In the genomic region with DNA sequence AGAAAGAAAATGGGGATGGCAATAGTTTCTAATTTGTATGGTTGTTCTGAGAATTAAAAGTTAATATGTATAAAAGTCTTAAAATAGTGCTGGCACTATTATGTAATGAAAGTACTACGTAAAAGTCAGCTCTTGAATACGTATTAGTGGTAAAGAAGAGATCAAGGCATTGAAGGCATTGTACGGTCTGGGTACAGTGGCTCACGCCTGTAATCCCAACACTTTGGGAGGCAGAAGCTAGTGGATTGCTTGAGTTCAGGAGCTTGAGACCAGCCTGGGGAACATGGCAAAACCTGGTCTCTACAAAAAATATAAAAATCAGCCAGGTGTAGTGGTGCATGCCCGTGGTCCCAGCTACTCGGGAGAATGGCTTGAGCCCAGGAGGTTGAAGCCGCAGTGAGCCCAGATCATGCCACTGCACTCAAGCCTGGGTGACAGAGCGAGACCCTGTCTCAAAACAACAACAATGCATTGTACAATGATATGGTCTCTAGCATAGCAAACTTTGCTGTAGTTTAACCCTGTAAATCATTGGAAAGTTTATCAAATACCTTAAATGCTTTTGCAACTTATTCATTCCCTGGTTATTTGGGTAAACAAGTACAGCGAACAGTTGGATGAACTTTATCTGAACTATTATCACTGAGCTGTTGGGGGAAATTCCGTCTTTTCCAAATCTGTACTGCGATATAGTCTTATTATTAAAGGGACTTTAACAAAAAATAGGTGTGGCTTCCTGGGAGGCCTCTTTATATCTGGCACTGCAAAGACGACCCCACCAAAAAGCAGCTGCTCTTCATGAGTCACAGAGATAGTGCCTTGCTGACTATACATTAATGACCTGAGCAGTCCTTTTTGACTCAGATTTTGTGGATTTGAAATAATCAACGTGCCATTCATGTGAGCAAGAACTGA, we compare ENCODE assay signal across 14 cellular contexts.
A peak's percentile ranks its signal among the peaks of the same experiment; 100 is the strongest.
DNase-seq lines count a peak whose midpoint lies in the region; ATAC-seq and TF ChIP-seq lines count a peak whose summit lies in the region.
"Had no signal": no experiment of that assay in that cellular context is flagged by ENCODE, and none has a peak within 500 bp of the region (broad histone marks: within the 10 kb centered on the region; RNA-seq: fewer than 3 reads in every experiment).

No MANE protein-coding gene starts in this region.

- no peak for ATAC-seq in GM19395 (IDR thresholded peaks at IDR 0.05; ENCODE audit: unreplicated experiment)
- ATAC-seq in activated naive CD8-positive, alpha-beta T cell treated with anti-CD3 and anti-CD28 coated beads, Interleukin-2, amount 50 U/mL, for 24 hours: no peak
- ATAC-seq: gastroesophageal sphincter had no signal

- H3K4me1 ChIP-seq in Caco-2: peaks cover 52% of the 10 kb centered on the region

- H3K36me3 ChIP-seq in Caco-2 (ENCODE audit: control insufficient read depth, insufficient read depth, low read length): no peaks in the 10 kb centered on the region
- H3K36me3 ChIP-seq: gastroesophageal sphincter, thoracic aorta had no signal

- H3K27me3 ChIP-seq in Caco-2 (replicated peaks; ENCODE audit: control insufficient read depth, insufficient read depth, low read length): no peaks in the 10 kb centered on the region
- H3K27me3 ChIP-seq: gastroesophageal sphincter had no signal

- H3K4me3 Mint-ChIP-seq in Caco-2 (ENCODE audit: unreplicated experiment) (peak overlapping the region; percentile 43), osteocyte (ENCODE audit: unreplicated experiment) (no peak overlapping the region)
- no peak overlapping the region for H3K4me3 Mint-ChIP-seq in activated naive CD8-positive, alpha-beta T cell treated with anti-CD3 and anti-CD28 coated beads, Interleukin-2, amount 50 U/mL, for 24 hours
- H3K4me3 Mint-ChIP-seq: activated CD4-positive, alpha-beta T cell treated with anti-CD3 and anti-CD28 coated beads, Interleukin-2, amount 10 ng/mL, durations not matched to agents 7 days and 5 days; naive B cell had no signal

- no peak for TF ChIP-seq POLR2A in erythroblast (IDR thresholded peaks at IDR 0.05; ENCODE audit: low read length)

- TF ChIP-seq CTCF in Caco-2 (IDR thresholded peaks at IDR 0.05; ENCODE audit: insufficient read depth in 1 of 2, low read depth in 1 of 2, low read length in 1 of 2, severe bottlenecking in 1 of 2, unreplicated experiment in 1 of 2) (no peak), osteocyte (IDR thresholded peaks at IDR 0.05) (no peak)

- CTCF ChIA-PET in Caco-2 (lab: Charles Lee): no interaction called here

- H3K27me3 Mint-ChIP-seq in Caco-2 (ENCODE audit: insufficient read depth, unreplicated experiment) (no peaks in the 10 kb centered on the region), osteocyte (ENCODE audit: unreplicated experiment) (no peaks in the 10 kb centered on the region)
- H3K27me3 Mint-ChIP-seq in activated naive CD8-positive, alpha-beta T cell treated with anti-CD3 and anti-CD28 coated beads, Interleukin-2, amount 50 U/mL, for 24 hours: no peaks in the 10 kb centered on the region

- intact Hi-C loops in Caco-2 (cut with micrococcal nuclease; ENCODE audit: unreplicated experiment): no loop called here

- BruUV-seq in Caco-2 (replicated peaks; lab: Mats Ljungman, UMichigan): no TSS peak

- no peaks in the 10 kb centered on the region for H3K36me3 Mint-ChIP-seq in Caco-2 (ENCODE audit: insufficient read depth, unreplicated experiment)
- H3K36me3 Mint-ChIP-seq in osteocyte (ENCODE audit: unreplicated experiment): no peaks in the 10 kb centered on the region
- H3K36me3 Mint-ChIP-seq in activated naive CD8-positive, alpha-beta T cell treated with anti-CD3 and anti-CD28 coated beads, Interleukin-2, amount 50 U/mL, for 24 hours (ENCODE audit: low read depth): no peaks in the 10 kb centered on the region

- H3K4me1 Mint-ChIP-seq in Caco-2 (ENCODE audit: low read depth, unreplicated experiment): no peaks in the 10 kb centered on the region
- H3K4me1 Mint-ChIP-seq in osteocyte (ENCODE audit: unreplicated experiment): peaks cover 4% of the 10 kb centered on the region
- H3K4me1 Mint-ChIP-seq in activated naive CD8-positive, alpha-beta T cell treated with anti-CD3 and anti-CD28 coated beads, Interleukin-2, amount 50 U/mL, for 24 hours: no peaks in the 10 kb centered on the region
- H3K4me1 Mint-ChIP-seq: naive B cell had no signal

- H3K27ac Mint-ChIP-seq in Caco-2 (ENCODE audit: unreplicated experiment): peak overlapping the region; percentile 55
- H3K27ac Mint-ChIP-seq in osteocyte (ENCODE audit: unreplicated experiment): no peak overlapping the region
- H3K27ac Mint-ChIP-seq in activated naive CD8-positive, alpha-beta T cell treated with anti-CD3 and anti-CD28 coated beads, Interleukin-2, amount 50 U/mL, for 24 hours: no peak overlapping the region
- H3K27ac Mint-ChIP-seq: activated CD4-positive, alpha-beta T cell treated with anti-CD3 and anti-CD28 coated beads, Interleukin-2, amount 10 ng/mL, durations not matched to agents 7 days and 5 days; naive B cell had no signal

- POLR2A ChIA-PET in Caco-2 (lab: Charles Lee): no interaction called here

- H3K9me3 Mint-ChIP-seq in Caco-2 (ENCODE audit: unreplicated experiment) (peaks cover 15% of the 10 kb centered on the region), osteocyte (ENCODE audit: unreplicated experiment) (peaks cover 8% of the 10 kb centered on the region)
- peaks cover 7% of the 10 kb centered on the region for H3K9me3 Mint-ChIP-seq in activated naive CD8-positive, alpha-beta T cell treated with anti-CD3 and anti-CD28 coated beads, Interleukin-2, amount 50 U/mL, for 24 hours

- DNase-seq in Caco-2 (no peak), RPMI7951 (ENCODE audit: low read depth) (peak; percentile 75), erythroblast (lab: John Stamatoyannopoulos, UW) (peak; percentile 12 to 16), osteocyte (ENCODE audit: extremely low spot score, unreplicated experiment) (peak; percentile 34), NK-92 (lab: John Stamatoyannopoulos, UW; ENCODE audit: unreplicated experiment) (no peak), NCI-H1092 (lab: John Stamatoyannopoulos, UW) (no peak)
- DNase-seq in activated naive CD8-positive, alpha-beta T cell treated with anti-CD3 and anti-CD28 coated beads, Interleukin-2, amount 50 U/mL, for 24 hours: no peak
- DNase-seq: activated CD4-positive, alpha-beta T cell treated with anti-CD3 and anti-CD28 coated beads, Interleukin-2, amount 10 ng/mL, durations not matched to agents 7 days and 5 days; naive B cell; NCI-H1417; stimulated activated CD4-positive, alpha-beta T cell treated with anti-CD3 and anti-CD28 coated beads, Interleukin-4, amount 100 ng/mL, for 24 hours had no signal

- peaks cover 16% of the 10 kb centered on the region for H3K9me3 ChIP-seq in Caco-2
- H3K9me3 ChIP-seq: thoracic aorta had no signal

- H3K4me3 ChIP-seq in Caco-2 (ENCODE audit: low read depth, low read length): no peak overlapping the region
- H3K4me3 ChIP-seq: gastroesophageal sphincter, thoracic aorta had no signal

Comparison
In these comparisons a context has a peak if more than half of its experiments do, and no peak if none do; other contexts are left out.
1. DNase-seq: peak in RPMI7951 (single experiment), erythroblast (2 of 2) and osteocyte (single experiment); none in Caco-2 (0 of 2), NK-92 (single experiment), NCI-H1092 (single experiment) and activated naive CD8-positive, alpha-beta T cell treated with anti-CD3 and anti-CD28 coated beads, Interleukin-2, amount 50 U/mL, for 24 hours (single experiment).